ENCODE assay signal across 8 cellular contexts in genomic region chr17:81396278-81396721, GRCh38. TPM values are rescaled to one million over a fixed set of nuclear protein-coding genes. Genes with fewer than 3 reads are reported as not detected.
DNase-seq lines count a peak whose midpoint lies in the region; ATAC-seq and TF ChIP-seq lines count a peak whose summit lies in the region.

No MANE protein-coding gene starts in this region.

- DNase-seq in heart right ventricle (no peak), cardiac septum (ENCODE audit: low spot score) (no peak), dermis blood vessel endothelial cell (peak; percentile 56), midbrain (lab: John Stamatoyannopoulos, UW) (peak; percentile 39), NCI-H510A (lab: John Stamatoyannopoulos, UW) (no peak), globus pallidus (ENCODE audit: low spot score) (no peak), omental fat pad (ENCODE audit: low spot score) (no peak)

- H3K36me3 ChIP-seq in heart right ventricle (no peaks in the 10 kb centered on the region), urinary bladder (ENCODE audit: insufficient read depth) (no peaks in the 10 kb centered on the region)

- H3K4me1 ChIP-seq in heart right ventricle (peaks cover 22 to 83% (median 37%) of the 10 kb centered on the region in 9 donors), urinary bladder (ENCODE audit: insufficient read depth) (no peaks in the 10 kb centered on the region)

- H3K9me3 ChIP-seq in heart right ventricle, result no peaks in the 10 kb centered on the region

- no peak for ATAC-seq in heart right ventricle
- ATAC-seq in omental fat pad (ENCODE audit: low FRiP score), result no peak

- WGBS in heart right ventricle, 2 donors, result 0 to 2% methylated on average over 53 to 54 of the region's 54 CpGs
- under 1% methylated on average over 54 of the region's 54 CpGs for WGBS in urinary bladder

- peak overlapping the region; percentile 92 to 99 (median 96) for H3K27ac ChIP-seq in heart right ventricle
- H3K27ac ChIP-seq in urinary bladder (ENCODE audit: low read depth), result peak overlapping the region; percentile 91

- H3K4me3 ChIP-seq in heart right ventricle (peak overlapping the region; percentile 63 to 94 (median 78)), urinary bladder (ENCODE audit: low read depth, low read length) (peak overlapping the region; percentile 88)

- peaks cover 0 to 75% (median 0%) of the 10 kb centered on the region in 7 donors for H3K27me3 ChIP-seq in heart right ventricle

- TF ChIP-seq CTCF in heart right ventricle (IDR thresholded peaks at IDR 0.05) (no peak), omental fat pad (IDR thresholded peaks at IDR 0.05) (no peak)

- intact Hi-C loops in heart right ventricle (cut with DNase I) (loop anchor here in 1 of 10 donors (10.0 kb wide), 1 partner anchor 141 kb away; no protein-coding TSS in a partner anchor), cardiac septum (cut with DNase I) (no loop called here)

RNA-seq across cellular contexts. Expression of gene BAHCC1, which starts 1.0 kb away (rescaled TPM):
- 10 to 100 TPM in 2 of 10 donors, 1 to 10 TPM in 8; 6.3 to 11.1 (median 9.2) TPM for total RNA-seq in heart right ventricle
- polyA plus RNA-seq in heart right ventricle, result 10 to 100 TPM in 1 of 2 donors, 1 to 10 TPM in 1; 4.8 to 13.1 TPM
- 13.5 TPM for total RNA-seq in cardiac septum
- 4.8 and 19.3 TPM in 2 replicates for total RNA-seq in dermis blood vessel endothelial cell
- total RNA-seq in urinary bladder, result 10.1 TPM
- polyA plus RNA-seq in urinary bladder, result 15.9 TPM
- 10 to 100 TPM in 1 of 4 donors, 1 to 10 TPM in 3; 4.8 to 20.8 (median 7.1) TPM for total RNA-seq in omental fat pad

Comparison
In these comparisons a context has a peak if more than half of its experiments do, and no peak if none do; other contexts are left out.
1. DNase-seq: peak in dermis blood vessel endothelial cell (single experiment) and midbrain (single experiment); none in heart right ventricle (0 of 2), cardiac septum (single experiment), NCI-H510A (single experiment), globus pallidus (single experiment) and omental fat pad (single experiment).